In the genomic region with DNA sequence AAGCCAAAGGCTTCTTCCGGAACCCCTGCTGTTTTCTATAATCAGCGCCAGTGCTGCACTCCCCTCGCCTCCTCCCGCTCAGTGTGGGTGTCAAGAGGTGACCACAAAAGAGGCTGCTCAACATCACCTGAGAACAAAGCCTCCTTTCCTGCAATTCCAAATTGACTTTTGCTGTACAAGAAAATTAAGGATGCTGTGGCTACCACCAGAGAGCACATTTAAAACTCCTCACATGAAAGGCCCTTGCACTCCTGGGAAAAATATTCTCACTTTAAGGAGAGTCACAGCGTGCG, we compare ENCODE assay signal across 10 cellular contexts.
DNase-seq lines count a peak whose midpoint lies in the region; ATAC-seq, FAIRE-seq and TF ChIP-seq lines count a peak whose summit lies in the region.
"Had no signal": no experiment of that assay in that cellular context is flagged by ENCODE, and none has a peak within 500 bp of the region (broad histone marks: within the 10 kb centered on the region; RNA-seq: fewer than 3 reads in every experiment).

No MANE protein-coding gene starts in this region.

- peaks cover 45% of the 10 kb centered on the region for H3K4me1 Mint-ChIP-seq in astrocyte (ENCODE audit: low read depth, unreplicated experiment)

- TF ChIP-seq CTCF in astrocyte (IDR thresholded peaks at IDR 0.05; ENCODE audit: insufficient read depth, low read depth, low read length) (no peak), lower lobe of right lung (IDR thresholded peaks at IDR 0.05) (no peak)

- peak overlapping the region; percentile 99 for H3K27ac ChIP-seq in astrocyte (ENCODE audit: low read depth, low read length)
- peak overlapping the region; percentile 80 for H3K27ac ChIP-seq in lower lobe of right lung

- H3K4me1 ChIP-seq in astrocyte (ENCODE audit: insufficient read depth, low read length) (peaks cover 52% of the 10 kb centered on the region), lower lobe of right lung (peaks cover 46% of the 10 kb centered on the region)

- no peaks in the 10 kb centered on the region for H3K36me3 ChIP-seq in astrocyte (ENCODE audit: insufficient read depth, low read length)
- H3K36me3 ChIP-seq in lower lobe of right lung, result no peaks in the 10 kb centered on the region

- H2AFZ ChIP-seq in astrocyte (ENCODE audit: low read depth, low read length), result no peak overlapping the region

- peak overlapping the region; percentile 80 for H3K9ac ChIP-seq in astrocyte (ENCODE audit: low read length)

- peak overlapping the region; percentile 76 for H3K4me2 ChIP-seq in astrocyte (ENCODE audit: low read length)

- H3K27ac Mint-ChIP-seq in astrocyte (ENCODE audit: unreplicated experiment), result peak overlapping the region; percentile 54

- peaks cover 26% of the 10 kb centered on the region for H3K79me2 ChIP-seq in astrocyte (ENCODE audit: insufficient read depth, low read length)

- no peak for ATAC-seq in lower lobe of right lung

- H3K27me3 Mint-ChIP-seq in astrocyte (ENCODE audit: low read depth, unreplicated experiment), result no peaks in the 10 kb centered on the region

- H4K20me1 ChIP-seq in astrocyte (ENCODE audit: insufficient read depth, low read length), result no peaks in the 10 kb centered on the region

- peaks cover 8% of the 10 kb centered on the region for H3K9me3 ChIP-seq in astrocyte (ENCODE audit: insufficient read depth, low read depth, low read length)
- peaks cover 5% of the 10 kb centered on the region for H3K9me3 ChIP-seq in lower lobe of right lung

- H3K27me3 ChIP-seq in astrocyte (ENCODE audit: insufficient read depth, low read length) (no peaks in the 10 kb centered on the region), lower lobe of right lung (ENCODE audit: low read depth) (no peaks in the 10 kb centered on the region)

- H3K4me3 Mint-ChIP-seq in astrocyte (ENCODE audit: unreplicated experiment), result no peak overlapping the region

- H3K36me3 Mint-ChIP-seq in astrocyte (ENCODE audit: low read depth, unreplicated experiment), result peaks cover 20% of the 10 kb centered on the region

- peaks cover 22% of the 10 kb centered on the region for H3K9me3 Mint-ChIP-seq in astrocyte (ENCODE audit: unreplicated experiment)

- no peak overlapping the region for H3K4me3 ChIP-seq in astrocyte (ENCODE audit: insufficient read depth, low read depth, low read length)
- no peak overlapping the region for H3K4me3 ChIP-seq in lower lobe of right lung

- intact Hi-C loops in lower lobe of right lung (cut with DNase I), result no loop called here

- no peak for FAIRE-seq in astrocyte (lab: Jason Lieb, UNC)
- FAIRE-seq: colon had no signal

- DNase-seq in A172 (ENCODE audit: low spot score) (peak; percentile 30), M059J (ENCODE audit: low read depth) (peak; percentile 48), astrocyte (ENCODE audit: low read depth) (no peak), lower lobe of right lung (no peak), SIG-M5 treated with dmso at 0.1 percent for 504 hours (lab: John Stamatoyannopoulos, UW; ENCODE audit: unreplicated experiment) (no peak), NCI-H2081 treated with DMSO at 0.1 percent for 48 hours (lab: John Stamatoyannopoulos, UW) (no peak), ecto neural progenitor cell (ENCODE audit: low spot score) (no peak), hepatic stellate cell (ENCODE audit: low spot score) (no peak)
- DNase-seq: NCI-H1436 had no signal

Comparison
In these comparisons a context has a peak if more than half of its experiments do, and no peak if none do; other contexts are left out.
1. DNase-seq: peak in A172 (single experiment) and M059J (single experiment); none in astrocyte (single experiment), lower lobe of right lung (single experiment), SIG-M5 treated with dmso at 0.1 percent for 504 hours (single experiment), NCI-H2081 treated with DMSO at 0.1 percent for 48 hours (single experiment), ecto neural progenitor cell (single experiment) and hepatic stellate cell (single experiment).